Comparison of ENCODE assay signal across 10 cellular contexts in the genomic region with DNA sequence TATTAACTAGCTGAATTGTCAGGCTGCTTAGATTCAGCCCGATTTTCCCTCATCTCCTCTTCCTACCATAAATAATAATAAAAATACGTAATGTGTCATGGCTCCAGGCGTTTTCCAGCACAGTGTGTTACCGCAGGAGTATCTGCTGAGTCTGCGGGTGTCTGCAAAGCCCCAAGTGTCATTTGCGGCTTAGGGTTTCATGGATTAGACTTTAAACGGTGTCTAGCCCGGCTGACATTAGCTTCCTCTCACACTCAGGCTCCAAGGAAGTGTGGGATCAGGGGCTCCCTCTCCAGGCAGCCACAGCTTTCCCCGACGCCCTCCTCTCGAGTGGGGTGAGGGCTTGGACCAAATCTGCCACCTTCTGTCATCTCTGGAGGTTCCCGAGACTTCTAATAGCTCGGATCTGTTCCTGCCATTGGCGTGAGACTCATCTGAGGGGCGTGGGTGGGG. TPM values are rescaled to one million over a fixed set of nuclear protein-coding genes. Genes with fewer than 3 reads are reported as not detected.
DNase-seq lines count a peak whose midpoint lies in the region; ATAC-seq and TF ChIP-seq lines count a peak whose summit lies in the region.
"Had no signal": no experiment of that assay in that cellular context is flagged by ENCODE, and none has a peak within 500 bp of the region (broad histone marks: within the 10 kb centered on the region; RNA-seq: fewer than 3 reads in every experiment).

No MANE protein-coding gene starts in this region.

- TF ChIP-seq POLR2A in body of pancreas (IDR thresholded peaks at IDR 0.05) = no peak

- 4 to 5% methylated on average over 9 to 15 of the region's 15 CpGs for WGBS in body of pancreas, 2 donors

- no peaks in the 10 kb centered on the region for H3K36me3 ChIP-seq in SU-DHL-6 (ENCODE audit: low read length)
- no peaks in the 10 kb centered on the region for H3K36me3 ChIP-seq in iPS-20b (ENCODE audit: insufficient read depth, low read depth, low read length)
- H3K36me3 ChIP-seq in body of pancreas (replicated peaks in 1 of 2; ENCODE audit: insufficient read depth in 1 of 2, low read depth in 2 of 2) = no peaks in the 10 kb centered on the region
- H3K36me3 ChIP-seq: neutrophil had no signal

- H3K9me3 ChIP-seq in SU-DHL-6 (ENCODE audit: insufficient read depth, low read length) (no peaks in the 10 kb centered on the region), iPS-20b (ENCODE audit: insufficient read depth, low read depth, low read length) (peaks cover 4% of the 10 kb centered on the region; the same call in 1 of the 2 replicates), body of pancreas (no peaks in the 10 kb centered on the region)
- H3K9me3 ChIP-seq: neutrophil had no signal

- intact Hi-C loops in body of pancreas (cut with DNase I) = no loop called here

- H3K27ac ChIP-seq in SU-DHL-6 (ENCODE audit: low read depth, low read length) = no peak overlapping the region
- no peak overlapping the region for H3K27ac ChIP-seq in iPS-20b (ENCODE audit: low read length)
- no peak overlapping the region for H3K27ac ChIP-seq in body of pancreas
- H3K27ac ChIP-seq: neutrophil had no signal

- H2AFZ ChIP-seq in SU-DHL-6 (ENCODE audit: low read depth, low read length, severe bottlenecking) = peak overlapping the region; percentile 26

- H3K4me1 ChIP-seq in iPS-20b (ENCODE audit: insufficient read depth, low read length) (peaks cover 20% of the 10 kb centered on the region; the same call in 1 of the 2 replicates), body of pancreas (peaks cover 28% of the 10 kb centered on the region)

- H3K9me2 ChIP-seq in SU-DHL-6 (replicated peaks; ENCODE audit: insufficient read depth, low read length) = no peaks in the 10 kb centered on the region

- TF ChIP-seq CTCF in SU-DHL-6 (IDR thresholded peaks at IDR 0.05; ENCODE audit: insufficient read depth, low read length, poor library complexity, severe bottlenecking) = no peak
- no peak for TF ChIP-seq CTCF in body of pancreas (IDR thresholded peaks at IDR 0.05)

- H4K20me1 ChIP-seq in SU-DHL-6 (ENCODE audit: low read depth, low read length) = no peaks in the 10 kb centered on the region

- H3K4me3 ChIP-seq in Jurkat, Clone E6-1 (ENCODE audit: low read length) = peak overlapping the region; percentile 36
- H3K4me3 ChIP-seq in SU-DHL-6 (ENCODE audit: insufficient read depth, low read length, poor library complexity, severe bottlenecking) (no peak overlapping the region), iPS-20b (ENCODE audit: low read length) (peak overlapping the region; percentile 50; the same call in 1 of the 2 replicates), body of pancreas (no peak overlapping the region)

- no peak overlapping the region for H3K4me2 ChIP-seq in SU-DHL-6 (ENCODE audit: low read depth, low read length, poor library complexity, severe bottlenecking)

- DNase-seq in Jurkat, Clone E6-1 (ENCODE audit: low read depth, low spot score) = no peak
- DNase-seq in superior temporal gyrus (ENCODE audit: extremely low spot score) (peak; percentile 51), cortex of kidney (lab: John Stamatoyannopoulos, UW) (no peak), body of pancreas (no peak)
- DNase-seq: stimulated activated naive B cell treated with anti-CD40 and anti-IgM and Interleukin-4, amounts not matched to agents 10 μg/mL and 1 μg/mL and 100 μg/mL, for 72 hours; T-helper 9 cell had no signal

- H3K79me2 ChIP-seq in SU-DHL-6 (ENCODE audit: insufficient read depth, low read length) = no peaks in the 10 kb centered on the region

- H3K27me3 ChIP-seq in SU-DHL-6 (ENCODE audit: low read length) = no peaks in the 10 kb centered on the region
- peaks cover 100% of the 10 kb centered on the region for H3K27me3 ChIP-seq in iPS-20b (ENCODE audit: insufficient read depth, low read length)
- H3K27me3 ChIP-seq in body of pancreas = peaks cover 0 to 49% of the 10 kb centered on the region in 2 donors

- H3F3A ChIP-seq in SU-DHL-6 (ENCODE audit: insufficient read depth) = no peaks in the 10 kb centered on the region

- ATAC-seq in GM21447 (IDR thresholded peaks at IDR 0.05; ENCODE audit: unreplicated experiment) = no peak
- no peak for ATAC-seq in body of pancreas
- ATAC-seq: stimulated activated naive B cell treated with anti-CD40 and anti-IgM and Interleukin-4, amounts not matched to agents 10 μg/mL and 1 μg/mL and 100 μg/mL, for 72 hours had no signal

- no peak overlapping the region for H3K9ac ChIP-seq in SU-DHL-6 (ENCODE audit: low read length)
- H3K9ac ChIP-seq in iPS-20b (ENCODE audit: low read depth, low read length) = no peak overlapping the region

RNA-seq across cellular contexts. Expression of gene HOXD1, which starts 14.1 kb away (rescaled TPM):
- polyA plus RNA-seq in Jurkat, Clone E6-1 (2012; ENCODE audit: insufficient read depth, insufficient read length) = not detected
- total RNA-seq in body of pancreas = under 1 TPM in 1 of 2 donors, not detected in 1; 0.26 TPM

RNA-seq across cellular contexts. Expression of gene HOXD3, which starts 17.3 kb away (rescaled TPM):
- polyA plus RNA-seq in Jurkat, Clone E6-1 (2012; ENCODE audit: insufficient read depth, insufficient read length) = not detected
- under 1 TPM in 1 of 2 donors, not detected in 1; 0.26 TPM for total RNA-seq in body of pancreas

RNA-seq across cellular contexts. Expression of gene HOXD4, which starts 23.1 kb away (rescaled TPM):
- polyA plus RNA-seq in Jurkat, Clone E6-1 (2012; ENCODE audit: insufficient read depth, insufficient read length) = not detected
- under 1 TPM in 1 of 2 donors, not detected in 1; 0.78 TPM for total RNA-seq in body of pancreas

RNA-seq across cellular contexts. Expression of gene HOXD8, which starts 44.9 kb away (rescaled TPM):
- polyA plus RNA-seq in Jurkat, Clone E6-1 (2012; ENCODE audit: insufficient read depth, insufficient read length) = 4.9 TPM
- total RNA-seq in body of pancreas = 1 to 10 TPM; 2.6 to 3.1 TPM

RNA-seq across cellular contexts. Expression of gene HOXD9, which starts 51.9 kb away (rescaled TPM):
- not detected for polyA plus RNA-seq in Jurkat, Clone E6-1 (2012; ENCODE audit: insufficient read depth, insufficient read length)
- total RNA-seq in body of pancreas = 1 to 10 TPM in 1 of 2 donors, under 1 TPM in 1; 0.33 to 1.6 TPM

Comparison
In these comparisons a context has a peak if more than half of its experiments do, and no peak if none do; other contexts are left out.
1. H3K4me3 ChIP-seq: peak in Jurkat, Clone E6-1 (single experiment) and iPS-20b (single experiment); none in SU-DHL-6 (single experiment) and body of pancreas (0 of 2).